ENCODE assay signal across 1 cellular context in the genomic region with DNA sequence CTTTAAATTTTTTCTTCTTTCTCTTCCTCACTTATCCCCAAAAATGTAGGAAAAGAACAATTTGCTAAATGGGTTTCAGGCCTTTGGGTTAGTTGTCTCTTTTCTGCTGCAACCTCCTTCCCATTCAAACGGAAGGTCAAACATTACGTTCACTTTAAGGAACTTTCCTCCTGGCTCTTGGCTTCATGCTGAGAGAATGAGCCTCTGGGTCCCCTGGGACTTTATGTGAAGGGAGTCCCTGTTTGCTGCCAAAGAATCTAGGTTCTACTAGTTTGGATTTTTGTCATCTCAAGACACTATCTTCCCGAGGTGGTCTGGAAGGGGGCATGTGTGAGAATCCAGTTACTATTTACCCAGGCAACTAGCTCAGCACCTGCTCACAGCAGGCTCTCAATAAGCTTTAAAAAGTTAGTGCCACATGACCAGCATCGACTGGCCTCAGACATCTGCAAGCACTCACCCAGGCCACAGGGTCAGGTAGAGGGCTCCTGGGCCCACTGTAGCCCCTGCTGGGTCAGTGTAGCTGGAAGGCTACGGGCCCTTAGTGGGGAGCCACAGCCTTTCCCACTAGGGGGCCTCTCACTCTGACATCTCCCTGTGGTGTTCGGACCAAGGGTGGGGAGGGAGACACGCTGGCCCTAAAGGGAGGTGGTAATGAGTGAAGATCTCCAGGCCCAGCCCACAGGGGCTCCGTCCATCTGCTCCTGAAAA.
TF ChIP-seq lines count a peak whose summit lies in the region.

No MANE protein-coding gene starts in this region.

TF ChIP-seq in GM23338, 12 proteins besides CTCF, POLR2A, EP300 and RAD21 (continued from another document):
- TF ChIP-seq, protein P1, sequence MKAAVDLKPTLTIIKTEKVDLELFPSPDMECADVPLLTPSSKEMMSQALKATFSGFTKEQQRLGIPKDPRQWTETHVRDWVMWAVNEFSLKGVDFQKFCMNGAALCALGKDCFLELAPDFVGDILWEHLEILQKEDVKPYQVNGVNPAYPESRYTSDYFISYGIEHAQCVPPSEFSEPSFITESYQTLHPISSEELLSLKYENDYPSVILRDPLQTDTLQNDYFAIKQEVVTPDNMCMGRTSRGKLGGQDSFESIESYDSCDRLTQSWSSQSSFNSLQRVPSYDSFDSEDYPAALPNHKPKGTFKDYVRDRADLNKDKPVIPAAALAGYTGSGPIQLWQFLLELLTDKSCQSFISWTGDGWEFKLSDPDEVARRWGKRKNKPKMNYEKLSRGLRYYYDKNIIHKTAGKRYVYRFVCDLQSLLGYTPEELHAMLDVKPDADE (IDR thresholded peaks at IDR 0.05) = no peak
- TF ChIP-seq JUNB (IDR thresholded peaks at IDR 0.05; ENCODE audit: unreplicated experiment) (no peak), STAT1 (IDR thresholded peaks at IDR 0.05; ENCODE audit: unreplicated experiment) (no peak), ZNF114 (CRISPR knock-in tag; IDR thresholded peaks at IDR 0.05) (no peak), POLR2AphosphoS5 (IDR thresholded peaks at IDR 0.05; ENCODE audit: low read depth) (no peak), NANOG (IDR thresholded peaks at IDR 0.05; ENCODE audit: borderline replicate concordance) (no peak), CREB1 (CRISPR knock-in tag; IDR thresholded peaks at IDR 0.05; ENCODE audit: low read depth) (no peak)
- TF ChIP-seq, protein P2, sequence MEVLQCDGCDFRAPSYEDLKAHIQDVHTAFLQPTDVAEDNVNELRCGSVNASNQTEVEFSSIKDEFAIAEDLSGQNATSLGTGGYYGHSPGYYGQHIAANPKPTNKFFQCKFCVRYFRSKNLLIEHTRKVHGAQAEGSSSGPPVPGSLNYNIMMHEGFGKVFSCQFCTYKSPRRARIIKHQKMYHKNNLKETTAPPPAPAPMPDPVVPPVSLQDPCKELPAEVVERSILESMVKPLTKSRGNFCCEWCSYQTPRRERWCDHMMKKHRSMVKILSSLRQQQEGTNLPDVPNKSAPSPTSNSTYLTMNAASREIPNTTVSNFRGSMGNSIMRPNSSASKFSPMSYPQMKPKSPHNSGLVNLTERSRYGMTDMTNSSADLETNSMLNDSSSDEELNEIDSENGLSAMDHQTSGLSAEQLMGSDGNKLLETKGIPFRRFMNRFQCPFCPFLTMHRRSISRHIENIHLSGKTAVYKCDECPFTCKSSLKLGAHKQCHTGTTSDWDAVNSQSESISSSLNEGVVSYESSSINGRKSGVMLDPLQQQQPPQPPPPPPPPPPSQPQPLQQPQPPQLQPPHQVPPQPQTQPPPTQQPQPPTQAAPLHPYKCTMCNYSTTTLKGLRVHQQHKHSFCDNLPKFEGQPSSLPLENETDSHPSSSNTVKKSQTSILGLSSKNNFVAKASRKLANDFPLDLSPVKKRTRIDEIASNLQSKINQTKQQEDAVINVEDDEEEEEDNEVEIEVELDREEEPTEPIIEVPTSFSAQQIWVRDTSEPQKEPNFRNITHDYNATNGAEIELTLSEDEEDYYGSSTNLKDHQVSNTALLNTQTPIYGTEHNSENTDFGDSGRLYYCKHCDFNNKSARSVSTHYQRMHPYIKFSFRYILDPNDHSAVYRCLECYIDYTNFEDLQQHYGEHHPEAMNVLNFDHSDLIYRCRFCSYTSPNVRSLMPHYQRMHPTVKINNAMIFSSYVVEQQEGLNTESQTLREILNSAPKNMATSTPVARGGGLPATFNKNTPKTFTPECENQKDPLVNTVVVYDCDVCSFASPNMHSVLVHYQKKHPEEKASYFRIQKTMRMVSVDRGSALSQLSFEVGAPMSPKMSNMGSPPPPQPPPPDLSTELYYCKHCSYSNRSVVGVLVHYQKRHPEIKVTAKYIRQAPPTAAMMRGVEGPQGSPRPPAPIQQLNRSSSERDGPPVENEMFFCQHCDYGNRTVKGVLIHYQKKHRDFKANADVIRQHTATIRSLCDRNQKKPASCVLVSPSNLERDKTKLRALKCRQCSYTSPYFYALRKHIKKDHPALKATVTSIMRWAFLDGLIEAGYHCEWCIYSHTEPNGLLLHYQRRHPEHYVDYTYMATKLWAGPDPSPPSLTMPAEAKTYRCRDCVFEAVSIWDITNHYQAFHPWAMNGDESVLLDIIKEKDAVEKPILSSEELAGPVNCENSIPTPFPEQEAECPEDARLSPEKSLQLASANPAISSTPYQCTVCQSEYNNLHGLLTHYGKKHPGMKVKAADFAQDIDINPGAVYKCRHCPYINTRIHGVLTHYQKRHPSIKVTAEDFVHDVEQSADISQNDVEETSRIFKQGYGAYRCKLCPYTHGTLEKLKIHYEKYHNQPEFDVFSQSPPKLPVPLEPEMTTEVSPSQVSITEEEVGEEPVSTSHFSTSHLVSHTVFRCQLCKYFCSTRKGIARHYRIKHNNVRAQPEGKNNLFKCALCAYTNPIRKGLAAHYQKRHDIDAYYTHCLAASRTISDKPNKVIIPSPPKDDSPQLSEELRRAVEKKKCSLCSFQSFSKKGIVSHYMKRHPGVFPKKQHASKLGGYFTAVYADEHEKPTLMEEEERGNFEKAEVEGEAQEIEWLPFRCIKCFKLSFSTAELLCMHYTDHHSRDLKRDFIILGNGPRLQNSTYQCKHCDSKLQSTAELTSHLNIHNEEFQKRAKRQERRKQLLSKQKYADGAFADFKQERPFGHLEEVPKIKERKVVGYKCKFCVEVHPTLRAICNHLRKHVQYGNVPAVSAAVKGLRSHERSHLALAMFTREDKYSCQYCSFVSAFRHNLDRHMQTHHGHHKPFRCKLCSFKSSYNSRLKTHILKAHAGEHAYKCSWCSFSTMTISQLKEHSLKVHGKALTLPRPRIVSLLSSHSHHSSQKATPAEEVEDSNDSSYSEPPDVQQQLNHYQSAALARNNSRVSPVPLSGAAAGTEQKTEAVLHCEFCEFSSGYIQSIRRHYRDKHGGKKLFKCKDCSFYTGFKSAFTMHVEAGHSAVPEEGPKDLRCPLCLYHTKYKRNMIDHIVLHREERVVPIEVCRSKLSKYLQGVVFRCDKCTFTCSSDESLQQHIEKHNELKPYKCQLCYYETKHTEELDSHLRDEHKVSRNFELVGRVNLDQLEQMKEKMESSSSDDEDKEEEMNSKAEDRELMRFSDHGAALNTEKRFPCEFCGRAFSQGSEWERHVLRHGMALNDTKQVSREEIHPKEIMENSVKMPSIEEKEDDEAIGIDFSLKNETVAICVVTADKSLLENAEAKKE (CRISPR knock-in tag; IDR thresholded peaks at IDR 0.05) = no peak
TF ChIP-seq in GM23338: peak in this region for 0.
